ENCODE assay signal across 14 cellular contexts in genomic region chr11:9169595-9170295, GRCh38.
DNase-seq lines count a peak whose midpoint lies in the region; ATAC-seq and TF ChIP-seq lines count a peak whose summit lies in the region.
"Had no signal": no experiment of that assay in that cellular context is flagged by ENCODE, and none has a peak within 500 bp of the region (broad histone marks: within the 10 kb centered on the region; RNA-seq: fewer than 3 reads in every experiment).

No MANE protein-coding gene starts in this region.

- peaks cover 6% of the 10 kb centered on the region; the same call in 1 of the 2 replicates for H4K20me1 ChIP-seq in SK-N-SH (ENCODE audit: insufficient read depth)
- H4K20me1 ChIP-seq: BLaER1 had no signal

- peaks cover 11 to 53% of the 10 kb centered on the region in 2 experiments for H3K36me3 ChIP-seq in SK-N-SH (replicated peaks in 1 of 2; ENCODE audit: control insufficient read depth in 1 of 2, insufficient read depth in 2 of 2, low read length in 1 of 2)

- TF ChIP-seq CTCF in GM20000 (IDR thresholded peaks at IDR 0.05; ENCODE audit: extremely low read depth, missing control alignments) (no peak), SK-N-SH (IDR thresholded peaks at IDR 0.05) (no peak), fibroblast of villous mesenchyme (IDR thresholded peaks at IDR 0.05; ENCODE audit: insufficient read depth, low read depth, low read length) (no peak)

- no peaks in the 10 kb centered on the region for H3K9me3 ChIP-seq in SK-N-SH
- H3K9me3 ChIP-seq: sigmoid colon had no signal

- H3K79me2 ChIP-seq in SK-N-SH (ENCODE audit: insufficient read depth), result peaks cover 68% of the 10 kb centered on the region

- H3K4me2 ChIP-seq in SK-N-SH, result peak overlapping the region; percentile 8; the same call in 1 of the 2 replicates
- H3K4me2 ChIP-seq: BLaER1 had no signal

- H3K9ac ChIP-seq in SK-N-SH, result no peak overlapping the region
- H3K9ac ChIP-seq: BLaER1 had no signal

- no peak for ATAC-seq in GM21717 (IDR thresholded peaks at IDR 0.05; ENCODE audit: unreplicated experiment)
- ATAC-seq: stimulated activated naive CD8-positive, alpha-beta T cell treated with anti-CD3 and anti-CD28 coated beads, Interleukin-15, amount 100 ng/mL, for 72 hours had no signal

- H2AFZ ChIP-seq in SK-N-SH (ENCODE audit: low read depth), result no peak overlapping the region

- peaks cover 0 to 5% of the 10 kb centered on the region in 2 experiments; a peak in 1 of 4 replicates for H3K4me1 ChIP-seq in SK-N-SH (ENCODE audit: control insufficient read depth in 1 of 2, insufficient read depth in 2 of 2, low read depth in 1 of 2, low read length in 1 of 2)

- TF ChIP-seq EP300 in SK-N-SH (IDR thresholded peaks at IDR 0.05; ENCODE audit: borderline replicate concordance in 1 of 2, low read depth in 1 of 2, low read length in 1 of 2), result no peak

- H3K9me2 ChIP-seq in SK-N-SH, result no peaks in the 10 kb centered on the region

- peaks cover 16% of the 10 kb centered on the region for H3F3A ChIP-seq in SK-N-SH (replicated peaks; ENCODE audit: insufficient read depth)

- WGBS in SK-N-SH (ENCODE audit: low lambda C conversion rate), result 44% methylated on average over 7 of the region's 7 CpGs

- intact Hi-C loops in head of caudate nucleus (cut with DNase I), result no loop called here

- TF ChIP-seq RAD21 in SK-N-SH (IDR thresholded peaks at IDR 0.05; ENCODE audit: low read length), result no peak

- H3K27ac ChIP-seq in SK-N-SH (ENCODE audit: low read depth in 2 of 2, low read length in 1 of 2), result peak overlapping the region in 1 of 2 experiments; percentile 57; a peak in 2 of 4 replicates
- H3K27ac ChIP-seq: BLaER1, sigmoid colon had no signal

- no peak overlapping the region for H3K4me3 ChIP-seq in SK-N-SH (ENCODE audit: low read depth in 2 of 2, low read length in 1 of 2)
- H3K4me3 ChIP-seq in fibroblast of villous mesenchyme (ENCODE audit: low read depth, low read length), result no peak overlapping the region
- H3K4me3 ChIP-seq: BLaER1, sigmoid colon had no signal

- DNase-seq in EL (peak; percentile 50), GM20000 (ENCODE audit: low spot score) (peak; percentile 47), SK-N-SH (no peak), fibroblast of villous mesenchyme (ENCODE audit: low read depth) (peak; percentile 18), NCI-H2171 treated with DMSO at 0.1 percent for 48 hours (lab: John Stamatoyannopoulos, UW) (no peak), head of caudate nucleus (no peak)
- no peak for DNase-seq in activated CD4-positive, alpha-beta T cell treated with anti-CD3 and anti-CD28 coated beads, Interleukin-2, amount 50 U/mL, for 4 hours
- DNase-seq: activated naive CD8-positive, alpha-beta T cell treated with anti-CD3 and anti-CD28 coated beads, Interleukin-2, amount 10 ng/mL, durations not matched to agents 7 days and 5 days; hippocampal formation; NCI-H1048; sigmoid colon; stimulated activated naive CD8-positive, alpha-beta T cell treated with anti-CD3 and anti-CD28 coated beads, Interleukin-15, amount 100 ng/mL, for 72 hours had no signal

- CTCF ChIA-PET in SK-N-SH (lab: Yijun Ruan, JAX), result interaction anchor here (1.0 to 1.1 kb wide), 3 partner anchors 9 to 336 kb away, joined by 3 to 8 read pairs (median 3); no protein-coding TSS in a partner anchor

- POLR2A ChIA-PET in SK-N-SH (lab: Yijun Ruan, JAX), result interaction anchor here (0.7 to 0.9 kb wide), 2 partner anchors 291 to 315 kb away, joined by 3 read pairs; partner anchors contain the start of gene ZNF143

- H3K27me3 ChIP-seq in SK-N-SH (ENCODE audit: insufficient read depth), result no peaks in the 10 kb centered on the region
- H3K27me3 ChIP-seq: BLaER1, sigmoid colon had no signal

TF ChIP-seq in SK-N-SH, 30 proteins besides CTCF, POLR2A, EP300 and RAD21:
- TF ChIP-seq RXRA (IDR thresholded peaks at IDR 0.05; ENCODE audit: borderline replicate concordance, low read depth) (no peak), USF2 (IDR thresholded peaks at IDR 0.05; ENCODE audit: borderline replicate concordance, low read depth, low read length) (no peak), TCF12 (IDR thresholded peaks at IDR 0.05) (0 out of 2 replicates have a peak, but pooled peaks have one; percentile 13), MEF2A (IDR thresholded peaks at IDR 0.05; ENCODE audit: borderline replicate concordance, low read depth) (no peak), NFIC (IDR thresholded peaks at IDR 0.05; ENCODE audit: borderline replicate concordance) (no peak), TAF1 (IDR thresholded peaks at IDR 0.05; ENCODE audit: borderline replicate concordance, low read depth, low read length) (no peak), ELF1 (IDR thresholded peaks at IDR 0.05) (no peak), MXI1 (IDR thresholded peaks at IDR 0.05; ENCODE audit: low read depth, low read length) (no peak), PBX3 (IDR thresholded peaks at IDR 0.05) (peak; percentile 9; the same call in 1 of the 2 replicates), FOSL2 (IDR thresholded peaks at IDR 0.05; ENCODE audit: borderline replicate concordance, low read depth) (no peak)

Comparison
In these comparisons a context has a peak if more than half of its experiments do, and no peak if none do; other contexts are left out.
1. DNase-seq: peak in EL (single experiment), GM20000 (single experiment) and fibroblast of villous mesenchyme (single experiment); none in SK-N-SH (single experiment), NCI-H2171 treated with DMSO at 0.1 percent for 48 hours (single experiment), head of caudate nucleus (0 of 42) and activated CD4-positive, alpha-beta T cell treated with anti-CD3 and anti-CD28 coated beads, Interleukin-2, amount 50 U/mL, for 4 hours (0 of 2).